Comparison of ENCODE assay signal across 8 cellular contexts in the genomic region with DNA sequence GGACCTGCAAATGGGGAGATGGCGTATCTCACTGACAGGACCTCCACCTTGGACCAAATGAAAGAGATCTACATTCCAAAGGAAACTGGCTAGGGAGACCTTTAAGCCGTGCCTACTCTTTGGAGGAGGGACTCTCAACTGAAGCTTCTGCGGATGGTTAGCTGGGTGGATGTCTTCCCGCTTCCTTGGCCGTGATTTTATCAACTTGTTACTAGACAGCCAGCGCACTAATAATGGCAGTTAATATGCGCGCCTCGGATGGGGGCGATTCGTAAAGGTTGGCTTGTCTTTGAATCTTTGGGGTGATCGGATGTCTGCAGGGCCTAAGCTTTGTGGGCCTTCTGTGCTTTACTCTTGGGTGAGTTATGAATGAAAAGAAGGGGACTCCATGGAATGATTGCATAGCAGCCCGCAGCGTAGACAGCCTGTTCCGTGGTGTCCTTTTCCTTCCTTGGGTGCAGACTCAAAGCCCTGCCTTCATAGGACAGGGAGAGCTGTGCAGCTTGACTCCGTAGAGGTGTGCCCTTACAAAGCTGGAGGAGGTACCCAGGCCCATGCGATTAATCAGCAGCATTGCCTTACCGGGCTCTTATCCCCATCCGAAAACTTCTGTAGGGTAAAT. TPM values are rescaled to one million over a fixed set of nuclear protein-coding genes. Genes with fewer than 3 reads are reported as not detected.
A peak's percentile ranks its signal among the peaks of the same experiment; 100 is the strongest.
DNase-seq lines count a peak whose midpoint lies in the region; ATAC-seq, FAIRE-seq and TF ChIP-seq lines count a peak whose summit lies in the region.

No MANE protein-coding gene starts in this region.

- TF ChIP-seq CTCF in DND-41 (IDR thresholded peaks at IDR 0.05; ENCODE audit: borderline replicate concordance, extremely low read depth, low read length, poor library complexity, severe bottlenecking) (no peak), PC-9 (conservative IDR thresholded peaks at IDR 0.05) (no peak), pancreas (IDR thresholded peaks at IDR 0.05) (no peak)

- H3K27ac ChIP-seq in DND-41 (ENCODE audit: low read length) (no peak overlapping the region), PC-9 (no peak overlapping the region), esophagus (ENCODE audit: low read depth in 2 of 2, low read length in 1 of 2) (peak overlapping the region in 1 of 2 donors; percentile 22), pancreas (no peak overlapping the region)

- H3K4me1 ChIP-seq in DND-41 (ENCODE audit: insufficient read depth, low read length) (peaks cover 20% of the 10 kb centered on the region), PC-9 (replicated peaks; ENCODE audit: insufficient read depth) (peaks cover 28% of the 10 kb centered on the region), esophagus (ENCODE audit: control insufficient read depth in 2 of 2, insufficient read depth in 2 of 2, low read length in 1 of 2) (peaks cover 2 to 6% of the 10 kb centered on the region in 2 donors), pancreas (peaks cover 7 to 30% (median 23%) of the 10 kb centered on the region in 3 donors)

- H3K4me2 ChIP-seq in DND-41 (ENCODE audit: insufficient read depth, low read length): peak overlapping the region; percentile 97
- H3K4me2 ChIP-seq in PC-9: peak overlapping the region; percentile 99

- DNase-seq in DND-41: no peak
- DNase-seq in PC-9: no peak
- DNase-seq in pancreas: no peak
- no peak for DNase-seq in GDM1 (lab: John Stamatoyannopoulos, UW)
- no peak for DNase-seq in inferior parietal cortex (ENCODE audit: extremely low spot score)

- POLR2A ChIA-PET in PC-9 (lab: Charles Lee; ENCODE audit: unreplicated experiment): interaction anchor here (0.7 kb wide), 1 partner anchor 39 kb away, joined by 5 read pairs; no protein-coding TSS in a partner anchor

- H4K20me1 ChIP-seq in DND-41 (ENCODE audit: insufficient read depth, low read length) (peaks cover 34% of the 10 kb centered on the region), PC-9 (ENCODE audit: insufficient read depth) (peaks cover 21% of the 10 kb centered on the region)

- WGBS in esophagus, 2 donors: 43 to 44% methylated on average over 19 of the region's 19 CpGs
- WGBS in pancreas, 2 donors: 59 to 70% methylated on average over 19 of the region's 19 CpGs

- CTCF ChIA-PET in PC-9 (lab: Charles Lee): interaction anchor here (0.5 kb wide), 2 partner anchors 402 to 734 kb away, joined by 4 to 7 read pairs; no protein-coding TSS in a partner anchor

- no peaks in the 10 kb centered on the region for H3K9me2 ChIP-seq in PC-9 (ENCODE audit: insufficient read depth)

- BruUV-seq in PC-9 (replicated peaks; lab: Mats Ljungman, UMichigan): TSS peak; percentile 64

- FAIRE-seq in pancreas (lab: Jason Lieb, UNC): no peak

- H3K4me3 ChIP-seq in DND-41 (ENCODE audit: low read depth in 1 of 2, low read length in 2 of 2): peak overlapping the region in 1 of 2 experiments; percentile 64; a peak in 3 of 4 replicates
- peak overlapping the region; percentile 71 for H3K4me3 ChIP-seq in PC-9
- H3K4me3 ChIP-seq in esophagus (ENCODE audit: low read depth in 1 of 2, low read length in 2 of 2): peak overlapping the region; percentile 70 to 78
- peak overlapping the region; percentile 33 to 59 (median 55) for H3K4me3 ChIP-seq in pancreas

- H3K79me2 ChIP-seq in DND-41 (ENCODE audit: insufficient read depth, low read length): peaks cover 3% of the 10 kb centered on the region; the same call in 1 of the 2 replicates
- H3K79me2 ChIP-seq in PC-9 (ENCODE audit: low read depth): peaks cover 57% of the 10 kb centered on the region

- H2AFZ ChIP-seq in DND-41 (ENCODE audit: low read depth, low read length): no peak overlapping the region
- no peak overlapping the region; the same call in 1 of the 2 replicates for H2AFZ ChIP-seq in PC-9

- intact Hi-C loops in PC-9 (cut with micrococcal nuclease; ENCODE audit: unreplicated experiment) (no loop called here), pancreas (cut with DNase I) (no loop called here)

- no peaks in the 10 kb centered on the region for H3K9me3 ChIP-seq in DND-41 (ENCODE audit: insufficient read depth, low read length, severe bottlenecking)
- no peaks in the 10 kb centered on the region for H3K9me3 ChIP-seq in PC-9 (ENCODE audit: insufficient read depth, low read depth)
- H3K9me3 ChIP-seq in esophagus (ENCODE audit: control insufficient read depth in 2 of 2, insufficient read depth in 1 of 2, low read depth in 1 of 2, low read length in 1 of 2): no peaks in the 10 kb centered on the region
- H3K9me3 ChIP-seq in pancreas: no peaks in the 10 kb centered on the region

- H3F3A ChIP-seq in PC-9 (ENCODE audit: insufficient read depth, low read depth): 0 out of 2 replicates have a peak, but pooled peaks cover 4% of the 10 kb centered on the region

- H3K36me3 ChIP-seq in DND-41 (ENCODE audit: insufficient read depth, low read length): no peaks in the 10 kb centered on the region
- H3K36me3 ChIP-seq in PC-9 (ENCODE audit: low read depth): no peaks in the 10 kb centered on the region
- no peaks in the 10 kb centered on the region for H3K36me3 ChIP-seq in esophagus (ENCODE audit: control insufficient read depth in 2 of 2, insufficient read depth in 2 of 2, low read length in 1 of 2)
- no peaks in the 10 kb centered on the region for H3K36me3 ChIP-seq in pancreas

- ATAC-seq in DND-41 (ENCODE audit: insufficient read depth, low read depth): no peak
- no peak for ATAC-seq in pancreas
- no peak for ATAC-seq in HG03439 (IDR thresholded peaks at IDR 0.05; ENCODE audit: unreplicated experiment)
- no peak for ATAC-seq in HG03175 (IDR thresholded peaks at IDR 0.05; ENCODE audit: unreplicated experiment)

- peaks cover 13% of the 10 kb centered on the region for H3K27me3 ChIP-seq in DND-41 (ENCODE audit: insufficient read depth, low read length, poor library complexity)
- H3K27me3 ChIP-seq in PC-9 (ENCODE audit: insufficient read depth, low read depth): no peaks in the 10 kb centered on the region
- no peaks in the 10 kb centered on the region for H3K27me3 ChIP-seq in esophagus (ENCODE audit: control insufficient read depth in 1 of 2, insufficient read depth in 2 of 2, low read length in 2 of 2)
- no peaks in the 10 kb centered on the region for H3K27me3 ChIP-seq in pancreas

- H3K9ac ChIP-seq in DND-41 (ENCODE audit: low read depth, low read length): peak overlapping the region; percentile 38; the same call in 1 of the 2 replicates

RNA-seq across cellular contexts. Expression of gene ZNRF3, which starts 1.5 kb away (rescaled TPM):
- total RNA-seq in PC-9 (2021) (5.2 TPM in 2 replicates), pancreas (1 to 10 TPM; 3.0 to 6.8 (median 4.9) TPM)
- polyA plus RNA-seq in esophagus (1 to 10 TPM; 1.6 to 2.8 TPM), pancreas (1 to 10 TPM; 2.4 to 3.1 TPM)
